8 cellular contexts compared by ENCODE assay signal in genomic region chr11:66592457-66593302, GRCh38. TPM values are rescaled to one million over a fixed set of nuclear protein-coding genes. Genes with fewer than 3 reads are reported as not detected.
DNase-seq lines count a peak whose midpoint lies in the region; ATAC-seq and TF ChIP-seq lines count a peak whose summit lies in the region.

TSS of gene CCDC87 (minus strand) at chr11:66593063. CDS start at chr11:66593015, 48 bp downstream.
TSS of gene CCS (plus strand) at chr11:66593185. CDS start at chr11:66593262, 77 bp downstream.

- H3K27ac Mint-ChIP-seq in CD8-positive, alpha-beta memory T cell, result peak within 1 kb of the TSS; percentile 81 to 100 (median 100)
- peak within 1 kb of the TSS; percentile 97 for H3K27ac Mint-ChIP-seq in activated CD8-positive, alpha-beta T cell treated with anti-CD3 and anti-CD28 coated beads for 36 hours

- peaks cover 25% of the 10 kb centered on the region for H3K4me1 ChIP-seq in CD8-positive, alpha-beta memory T cell (ENCODE audit: insufficient read depth, low read length)

- peak within 1 kb of the TSS; percentile 84 to 100 (median 99) for H3K4me3 Mint-ChIP-seq in CD8-positive, alpha-beta memory T cell
- peak within 1 kb of the TSS; percentile 99 for H3K4me3 Mint-ChIP-seq in activated CD8-positive, alpha-beta T cell treated with anti-CD3 and anti-CD28 coated beads for 36 hours

- no peaks in the 10 kb centered on the region for H3K9me3 ChIP-seq in CD8-positive, alpha-beta memory T cell (ENCODE audit: low read length)

- H3K27me3 Mint-ChIP-seq in CD8-positive, alpha-beta memory T cell, result peaks cover 0 to 3% of the 10 kb centered on the region in 2 donors
- H3K27me3 Mint-ChIP-seq in activated CD8-positive, alpha-beta T cell treated with anti-CD3 and anti-CD28 coated beads for 36 hours, result no peaks in the 10 kb centered on the region

- no peaks in the 10 kb centered on the region for H3K36me3 ChIP-seq in CD8-positive, alpha-beta memory T cell (ENCODE audit: insufficient read depth, low read length)

- intact Hi-C loops in activated CD8-positive, alpha-beta T cell treated with anti-CD3 and anti-CD28 coated beads for 36 hours (cut with micrococcal nuclease), result loop anchor here (5.0 kb wide), 1 partner anchor 85 kb away; the partner anchor contains the start of gene RBM4B

- peak within 1 kb of the TSS; percentile 96 for H3K4me3 ChIP-seq in CD8-positive, alpha-beta memory T cell (ENCODE audit: low read length)

- TF ChIP-seq CTCF in activated CD8-positive, alpha-beta T cell treated with anti-CD3 and anti-CD28 coated beads for 36 hours (IDR thresholded peaks at IDR 0.05), result peak; percentile 75

- peaks cover 0 to 8% (median 0%) of the 10 kb centered on the region in 3 donors for H3K36me3 Mint-ChIP-seq in CD8-positive, alpha-beta memory T cell
- H3K36me3 Mint-ChIP-seq in activated CD8-positive, alpha-beta T cell treated with anti-CD3 and anti-CD28 coated beads for 36 hours (ENCODE audit: low read depth), result no peaks in the 10 kb centered on the region

- H3K4me1 Mint-ChIP-seq in CD8-positive, alpha-beta memory T cell, result peaks cover 31 to 38% (median 37%) of the 10 kb centered on the region in 3 donors
- H3K4me1 Mint-ChIP-seq in activated CD8-positive, alpha-beta T cell treated with anti-CD3 and anti-CD28 coated beads for 36 hours (ENCODE audit: low read depth), result peaks cover 24% of the 10 kb centered on the region

- no peaks in the 10 kb centered on the region for H3K9me3 Mint-ChIP-seq in CD8-positive, alpha-beta memory T cell
- no peaks in the 10 kb centered on the region for H3K9me3 Mint-ChIP-seq in activated CD8-positive, alpha-beta T cell treated with anti-CD3 and anti-CD28 coated beads for 36 hours

- peak within 1 kb of the TSS; percentile 80 for H3K27ac ChIP-seq in CD8-positive, alpha-beta memory T cell (ENCODE audit: low read depth, low read length)

- POLR2A ChIA-PET in CD8-positive, alpha-beta memory T cell (lab: Charles Lee), result interaction anchor here (0.7 to 2.4 kb wide), 4 partner anchors 24 to 85 kb away, joined by 6 to 19 read pairs (median 11); partner anchors contain the start of genes RBM14, RBM4 and RBM4B
- POLR2A ChIA-PET in activated CD8-positive, alpha-beta T cell treated with anti-CD3 and anti-CD28 coated beads for 36 hours (lab: Charles Lee), result interaction anchor here (1.0 to 3.0 kb wide), 5 partner anchors 23 to 85 kb away, joined by 5 to 14 read pairs (median 10); partner anchors contain the start of genes RBM14 and RBM4B

- no peaks in the 10 kb centered on the region for H3K27me3 ChIP-seq in CD8-positive, alpha-beta memory T cell (ENCODE audit: insufficient read depth, low read length, poor library complexity, severe bottlenecking)

- CTCF ChIA-PET in CD8-positive, alpha-beta memory T cell (lab: Charles Lee), result interaction anchor here (0.8 to 3.2 kb wide), 11 partner anchors 11 to 114 kb away, joined by 3 to 21 read pairs (median 4); partner anchors contain the start of genes CTSF, RBM4 and RBM4B
- CTCF ChIA-PET in activated CD8-positive, alpha-beta T cell treated with anti-CD3 and anti-CD28 coated beads for 36 hours (lab: Charles Lee), result interaction anchor here (0.8 to 5.8 kb wide), 19 partner anchors 8 to 250 kb away, joined by 3 to 67 read pairs (median 5); partner anchors contain the start of genes CTSF, RBM4, RBM4B and ZDHHC24

- ATAC-seq in GM19452 (IDR thresholded peaks at IDR 0.05; ENCODE audit: unreplicated experiment), result peak; percentile 91
- peak; percentile 98 for ATAC-seq in activated CD8-positive, alpha-beta T cell treated with anti-CD3 and anti-CD28 coated beads for 36 hours

- DNase-seq in CD8-positive, alpha-beta memory T cell, result peak; percentile 96 to 100 (median 99)
- DNase-seq in HK-2 (ENCODE audit: unreplicated experiment) (peak; percentile 92), NCI-H82 (lab: John Stamatoyannopoulos, UW) (peak; percentile 96), ecto neural progenitor cell (ENCODE audit: low spot score) (peak; percentile 98), medulla oblongata (ENCODE audit: extremely low spot score) (peak; percentile 97)
- DNase-seq in activated CD8-positive, alpha-beta T cell treated with anti-CD3 and anti-CD28 coated beads for 36 hours, result peak; percentile 99
- DNase-seq in stimulated activated CD8-positive, alpha-beta memory T cell treated with anti-CD3 and anti-CD28 coated beads, Interleukin-12 subunit alpha, Interleukin-12 subunit beta, amount 100 ng/mL, for 1 hour (ENCODE audit: low read depth), result peak; percentile 99

RNA-seq across cellular contexts. Expression of gene CCDC87, which starts in this region (rescaled TPM):
- total RNA-seq in CD8-positive, alpha-beta memory T cell, result under 1 TPM; 0.20 to 0.27 TPM
- not detected for polyA plus RNA-seq in CD8-positive, alpha-beta memory T cell
- total RNA-seq in activated CD8-positive, alpha-beta T cell treated with anti-CD3 and anti-CD28 coated beads for 36 hours, result under 1 TPM; 0.14 to 0.27 TPM

RNA-seq across cellular contexts. Expression of gene CCS, which starts in this region (rescaled TPM):
- 10 to 100 TPM; 24.1 to 25.7 TPM for total RNA-seq in CD8-positive, alpha-beta memory T cell
- polyA plus RNA-seq in CD8-positive, alpha-beta memory T cell, result 41.1 TPM
- total RNA-seq in activated CD8-positive, alpha-beta T cell treated with anti-CD3 and anti-CD28 coated beads for 36 hours, result 10 to 100 TPM; 22.0 to 25.6 TPM

Comparison
In these comparisons a context has a peak if more than half of its experiments do, and no peak if none do; other contexts are left out.
1. Peak in every context shown above with its lines: DNase-seq, ATAC-seq, H3K4me3 ChIP-seq and H3K27ac ChIP-seq.